Comparison of ENCODE assay signal across 9 cellular contexts in genomic region chr10:22341190-22341935, GRCh38. TPM values are rescaled to one million over a fixed set of nuclear protein-coding genes. Genes with fewer than 3 reads are reported as not detected.
DNase-seq lines count a peak whose midpoint lies in the region; ATAC-seq and TF ChIP-seq lines count a peak whose summit lies in the region.
"Had no signal": no experiment of that assay in that cellular context is flagged by ENCODE, and none has a peak within 500 bp of the region (broad histone marks: within the 10 kb centered on the region; RNA-seq: fewer than 3 reads in every experiment).

No MANE protein-coding gene starts in this region.

- peaks cover 81% of the 10 kb centered on the region for H3K27me3 Mint-ChIP-seq in CD4-positive, CD25-positive, alpha-beta regulatory T cell
- H3K27me3 Mint-ChIP-seq in activated naive CD8-positive, alpha-beta T cell treated with anti-CD3 and anti-CD28 coated beads, Interleukin-2, amount 10 ng/mL, durations not matched to agents 7 days and 5 days: peaks cover 83% of the 10 kb centered on the region
- H3K27me3 Mint-ChIP-seq in stimulated activated memory B cell treated with anti-CD40 and anti-IgM and Interleukin-4, amounts not matched to agents 10 μg/mL and 1 μg/mL and 100 μg/mL, for 72 hours: peaks cover 57% of the 10 kb centered on the region

- no peak for ATAC-seq in CD4-positive, CD25-positive, alpha-beta regulatory T cell (ENCODE audit: low read depth in 2 of 2)
- ATAC-seq in GM19397 (IDR thresholded peaks at IDR 0.05; ENCODE audit: unreplicated experiment): peak; percentile 21
- no peak for ATAC-seq in activated naive CD8-positive, alpha-beta T cell treated with anti-CD3 and anti-CD28 coated beads, Interleukin-2, amount 10 ng/mL, durations not matched to agents 7 days and 5 days (ENCODE audit: low read depth)
- ATAC-seq in stimulated activated memory B cell treated with anti-CD40 and anti-IgM and Interleukin-4, amounts not matched to agents 10 μg/mL and 1 μg/mL and 100 μg/mL, for 72 hours: peak; percentile 51

- peaks cover 76% of the 10 kb centered on the region for H3K27me3 ChIP-seq in CD4-positive, CD25-positive, alpha-beta regulatory T cell (ENCODE audit: control insufficient read depth, insufficient read depth, low read length)
- H3K27me3 ChIP-seq in HL-60 (ENCODE audit: insufficient read depth, poor library complexity, severe bottlenecking) (peaks cover 30% of the 10 kb centered on the region), iPS-20b (ENCODE audit: insufficient read depth, low read length) (peaks cover 100% of the 10 kb centered on the region)

- DNase-seq in CD4-positive, CD25-positive, alpha-beta regulatory T cell: no peak
- DNase-seq in HL-60 (ENCODE audit: low read depth in 1 of 2, low spot score in 1 of 2) (no peak), hippocampal formation (lab: John Stamatoyannopoulos, UW) (no peak), NCI-H1105 (lab: John Stamatoyannopoulos, UW) (no peak)
- no peak for DNase-seq in activated naive CD8-positive, alpha-beta T cell treated with anti-CD3 and anti-CD28 coated beads, Interleukin-2, amount 10 ng/mL, durations not matched to agents 7 days and 5 days

- H3K4me1 ChIP-seq in CD4-positive, CD25-positive, alpha-beta regulatory T cell (ENCODE audit: control insufficient read depth, insufficient read depth, low read length, poor library complexity, severe bottlenecking): peaks cover 41% of the 10 kb centered on the region
- H3K4me1 ChIP-seq in iPS-20b (ENCODE audit: insufficient read depth, low read length): peaks cover 2% of the 10 kb centered on the region

- peak overlapping the region; percentile 8 for H3K4me3 ChIP-seq in CD4-positive, CD25-positive, alpha-beta regulatory T cell (ENCODE audit: low read depth, low read length)
- H3K4me3 ChIP-seq in HL-60 (replicated peaks; ENCODE audit: insufficient read depth, low read length) (peak overlapping the region; percentile 51), iPS-20b (ENCODE audit: low read length) (peak overlapping the region; percentile 63; the same call in 1 of the 2 replicates)

- no peak overlapping the region for H3K27ac ChIP-seq in CD4-positive, CD25-positive, alpha-beta regulatory T cell (ENCODE audit: insufficient read depth, low read length, poor library complexity, severe bottlenecking)
- H3K27ac ChIP-seq in HL-60 (replicated peaks) (no peak overlapping the region), iPS-20b (ENCODE audit: low read length) (no peak overlapping the region)

- POLR2A ChIA-PET in activated naive CD8-positive, alpha-beta T cell treated with anti-CD3 and anti-CD28 coated beads, Interleukin-2, amount 10 ng/mL, durations not matched to agents 7 days and 5 days (lab: Charles Lee): interaction anchor here (1.1 to 2.6 kb wide), 8 partner anchors 8 to 823 kb away, joined by 3 to 19 read pairs (median 6); partner anchors contain the start of genes BMI1 and COMMD3

- H3K4me1 Mint-ChIP-seq in CD4-positive, CD25-positive, alpha-beta regulatory T cell: peaks cover 11 to 43% (median 35%) of the 10 kb centered on the region in 4 donors
- H3K4me1 Mint-ChIP-seq in activated naive CD8-positive, alpha-beta T cell treated with anti-CD3 and anti-CD28 coated beads, Interleukin-2, amount 10 ng/mL, durations not matched to agents 7 days and 5 days: peaks cover 31% of the 10 kb centered on the region
- peaks cover 28% of the 10 kb centered on the region for H3K4me1 Mint-ChIP-seq in stimulated activated memory B cell treated with anti-CD40 and anti-IgM and Interleukin-4, amounts not matched to agents 10 μg/mL and 1 μg/mL and 100 μg/mL, for 72 hours

- H3K9me3 ChIP-seq in CD4-positive, CD25-positive, alpha-beta regulatory T cell (ENCODE audit: control insufficient read depth in 2 of 2, low read length in 2 of 2): peaks cover 13 to 14% of the 10 kb centered on the region in 2 experiments
- no peaks in the 10 kb centered on the region for H3K9me3 ChIP-seq in iPS-20b (ENCODE audit: insufficient read depth, low read depth, low read length)

- no peaks in the 10 kb centered on the region for H3K36me3 Mint-ChIP-seq in CD4-positive, CD25-positive, alpha-beta regulatory T cell
- peaks cover under 1% of the 10 kb centered on the region for H3K36me3 Mint-ChIP-seq in activated naive CD8-positive, alpha-beta T cell treated with anti-CD3 and anti-CD28 coated beads, Interleukin-2, amount 10 ng/mL, durations not matched to agents 7 days and 5 days
- H3K36me3 Mint-ChIP-seq in stimulated activated memory B cell treated with anti-CD40 and anti-IgM and Interleukin-4, amounts not matched to agents 10 μg/mL and 1 μg/mL and 100 μg/mL, for 72 hours: peaks cover 3% of the 10 kb centered on the region

- no peak overlapping the region for H3K9ac ChIP-seq in iPS-20b (ENCODE audit: low read depth, low read length)

- H3K4me3 Mint-ChIP-seq in CD4-positive, CD25-positive, alpha-beta regulatory T cell: peak overlapping the region; percentile 73 to 92 (median 82)
- peak overlapping the region; percentile 71 for H3K4me3 Mint-ChIP-seq in activated naive CD8-positive, alpha-beta T cell treated with anti-CD3 and anti-CD28 coated beads, Interleukin-2, amount 10 ng/mL, durations not matched to agents 7 days and 5 days
- H3K4me3 Mint-ChIP-seq in stimulated activated memory B cell treated with anti-CD40 and anti-IgM and Interleukin-4, amounts not matched to agents 10 μg/mL and 1 μg/mL and 100 μg/mL, for 72 hours: peak overlapping the region; percentile 79

- no peaks in the 10 kb centered on the region for H3K36me3 ChIP-seq in CD4-positive, CD25-positive, alpha-beta regulatory T cell (ENCODE audit: control insufficient read depth, insufficient read depth, low read length)
- H3K36me3 ChIP-seq in iPS-20b (ENCODE audit: insufficient read depth, low read depth, low read length): no peaks in the 10 kb centered on the region

- peak overlapping the region in 2 of 3 donors; percentile 58 to 65 for H3K27ac Mint-ChIP-seq in CD4-positive, CD25-positive, alpha-beta regulatory T cell
- peak overlapping the region; percentile 56 for H3K27ac Mint-ChIP-seq in activated naive CD8-positive, alpha-beta T cell treated with anti-CD3 and anti-CD28 coated beads, Interleukin-2, amount 10 ng/mL, durations not matched to agents 7 days and 5 days
- peak overlapping the region; percentile 84 for H3K27ac Mint-ChIP-seq in stimulated activated memory B cell treated with anti-CD40 and anti-IgM and Interleukin-4, amounts not matched to agents 10 μg/mL and 1 μg/mL and 100 μg/mL, for 72 hours

- TF ChIP-seq CTCF in HL-60 (IDR thresholded peaks at IDR 0.05; ENCODE audit: insufficient read depth, low read length): no peak

- H3K9me3 Mint-ChIP-seq in CD4-positive, CD25-positive, alpha-beta regulatory T cell: peaks cover 0 to 16% (median 3%) of the 10 kb centered on the region in 7 donors
- no peaks in the 10 kb centered on the region for H3K9me3 Mint-ChIP-seq in activated naive CD8-positive, alpha-beta T cell treated with anti-CD3 and anti-CD28 coated beads, Interleukin-2, amount 10 ng/mL, durations not matched to agents 7 days and 5 days
- peaks cover 2% of the 10 kb centered on the region for H3K9me3 Mint-ChIP-seq in stimulated activated memory B cell treated with anti-CD40 and anti-IgM and Interleukin-4, amounts not matched to agents 10 μg/mL and 1 μg/mL and 100 μg/mL, for 72 hours

RNA-seq across cellular contexts. Expression of gene SPAG6, which starts 3.9 kb away (rescaled TPM):
- total RNA-seq in CD4-positive, CD25-positive, alpha-beta regulatory T cell: not detected
- polyA plus RNA-seq in CD4-positive, CD25-positive, alpha-beta regulatory T cell: under 1 TPM in 2 of 4 donors, not detected in 2; 0.15 to 0.18 TPM
- under 1 TPM; 0.67 to 0.77 TPM for total RNA-seq in activated naive CD8-positive, alpha-beta T cell treated with anti-CD3 and anti-CD28 coated beads, Interleukin-2, amount 10 ng/mL, durations not matched to agents 7 days and 5 days
- total RNA-seq: NCI-H460 had no signal

RNA-seq across cellular contexts. Expression of gene BMI1, which starts 20.5 kb away (rescaled TPM):
- 35.3 TPM for total RNA-seq in CD4-positive, CD25-positive, alpha-beta regulatory T cell
- 10 to 100 TPM; 27.0 to 35.3 (median 31.0) TPM for polyA plus RNA-seq in CD4-positive, CD25-positive, alpha-beta regulatory T cell
- 10 to 100 TPM; 40.0 to 44.5 TPM for total RNA-seq in activated naive CD8-positive, alpha-beta T cell treated with anti-CD3 and anti-CD28 coated beads, Interleukin-2, amount 10 ng/mL, durations not matched to agents 7 days and 5 days

RNA-seq across cellular contexts. Expression of gene COMMD3, which starts 25.2 kb away (rescaled TPM):
- total RNA-seq in CD4-positive, CD25-positive, alpha-beta regulatory T cell: 30.6 TPM
- 10 to 100 TPM; 85.3 to 99.8 (median 93.6) TPM for polyA plus RNA-seq in CD4-positive, CD25-positive, alpha-beta regulatory T cell
- total RNA-seq in activated naive CD8-positive, alpha-beta T cell treated with anti-CD3 and anti-CD28 coated beads, Interleukin-2, amount 10 ng/mL, durations not matched to agents 7 days and 5 days: 10 to 100 TPM; 55.3 to 61.4 TPM

Comparison
In these comparisons a context has a peak if more than half of its experiments do, and no peak if none do; other contexts are left out.
1. ATAC-seq: peak in GM19397 (single experiment) and stimulated activated memory B cell treated with anti-CD40 and anti-IgM and Interleukin-4, amounts not matched to agents 10 μg/mL and 1 μg/mL and 100 μg/mL, for 72 hours (single experiment); none in CD4-positive, CD25-positive, alpha-beta regulatory T cell (0 of 2) and activated naive CD8-positive, alpha-beta T cell treated with anti-CD3 and anti-CD28 coated beads, Interleukin-2, amount 10 ng/mL, durations not matched to agents 7 days and 5 days (single experiment).
2. H3K4me3 ChIP-seq: peak in every context shown above with its lines; median percentile 63 in iPS-20b; 51 in HL-60; 8 in CD4-positive, CD25-positive, alpha-beta regulatory T cell.
3. Peak in every context shown above with its lines, with median percentiles within 50 percentile points of each other: H3K27ac Mint-ChIP-seq and H3K4me3 Mint-ChIP-seq.